ENCODE assay signal across 10 cellular contexts in the genomic region with DNA sequence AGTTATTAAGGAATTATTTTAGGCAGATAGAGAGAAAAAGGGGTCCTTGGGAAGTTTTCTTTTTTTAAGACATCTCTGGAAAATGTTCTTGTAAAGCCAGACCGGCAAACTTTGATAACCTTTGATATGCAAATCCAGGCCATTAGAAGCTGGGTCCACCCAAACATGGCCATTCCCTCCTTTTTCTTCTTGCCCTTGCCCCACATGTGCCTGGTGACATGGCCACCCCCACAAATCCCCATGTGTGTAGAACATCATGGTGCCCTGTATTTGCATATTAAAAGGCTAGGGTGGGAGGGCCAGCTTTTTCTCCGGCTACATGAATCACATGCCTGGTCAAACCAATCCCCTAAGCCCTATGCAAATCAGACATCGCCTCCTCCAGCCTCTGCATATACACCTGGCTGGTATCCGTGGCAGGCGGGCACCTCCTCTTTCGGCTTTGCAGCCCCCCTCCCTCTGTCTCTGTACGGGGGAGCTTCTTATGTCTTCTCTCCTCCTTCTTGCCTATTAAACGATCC.
"Had no signal": no experiment of that assay in that cellular context is flagged by ENCODE, and none has a peak within 500 bp of the region (broad histone marks: within the 10 kb centered on the region; RNA-seq: fewer than 3 reads in every experiment).

No MANE protein-coding gene starts in this region.

- H3K27me3 Mint-ChIP-seq: IgD-negative memory B cell had no signal

- H3K4me3 Mint-ChIP-seq: H9, IgD-negative memory B cell had no signal

- H3K4me3 ChIP-seq: GM23248, K562 had no signal

- ATAC-seq: HepG2, K562 had no signal

- H3K27ac ChIP-seq: GM23248, HL-60 had no signal

- DNase-seq: GM23248, GOT3, H9, HCEC 1CT, KG1 had no signal

- FAIRE-seq: H54, HepG2, K562 had no signal
